22 cellular contexts compared by ENCODE assay signal in genomic region chr11:134976540-134976939, GRCh38.
"Had no signal": no experiment of that assay in that cellular context is flagged by ENCODE, and none has a peak within 500 bp of the region (broad histone marks: within the 10 kb centered on the region; RNA-seq: fewer than 3 reads in every experiment).

No MANE protein-coding gene starts in this region.

- ATAC-seq: esophagus mucosa; gastrocnemius medialis; heart right ventricle; lower lobe of right lung; psoas muscle; right lobe of liver; stimulated activated memory B cell treated with anti-CD40 and anti-IgM and Interleukin-4, amounts not matched to agents 10 μg/mL and 1 μg/mL and 100 μg/mL, for 72 hours had no signal

- H3K27me3 ChIP-seq: right lobe of liver had no signal

- H3K4me3 ChIP-seq: gastrocnemius medialis, heart right ventricle, left ventricle myocardium inferior, lower lobe of right lung, psoas muscle, right lobe of liver, spleen, thoracic aorta had no signal

- H3K4me1 ChIP-seq: gastrocnemius medialis, heart right ventricle, left ventricle myocardium inferior, lower lobe of right lung, psoas muscle, right lobe of liver, spleen had no signal

- H3K36me3 Mint-ChIP-seq: memory B cell; mesothelial cell of epicardium; naive B cell; stimulated activated memory B cell treated with anti-CD40 and anti-IgM and Interleukin-4, amounts not matched to agents 10 μg/mL and 1 μg/mL and 100 μg/mL, for 72 hours had no signal

- DNase-seq: effector memory CD4-positive, alpha-beta T cell; gastrocnemius medialis; heart right ventricle; left ventricle myocardium inferior; lower lobe of right lung; naive B cell; occipital lobe; psoas muscle; retina; right lobe of liver; spleen; stimulated activated CD4-positive, alpha-beta T cell treated with anti-CD3 and anti-CD28 coated beads, Interleukin-15, amount 100 ng/mL, for 24 hours; stimulated activated CD4-positive, alpha-beta T cell treated with anti-CD3 and anti-CD28 coated beads, Interleukin-1b, Interleukin-23, amount 100 ng/mL, for 48 hours; stimulated activated CD4-positive, alpha-beta T cell treated with anti-CD3 and anti-CD28 coated beads, Interleukin-4, amount 100 ng/mL, for 24 hours; trophoblast cell had no signal

- H3K27me3 Mint-ChIP-seq: stimulated activated memory B cell treated with anti-CD40 and anti-IgM and Interleukin-4, amounts not matched to agents 10 μg/mL and 1 μg/mL and 100 μg/mL, for 72 hours had no signal

- H3K9me3 Mint-ChIP-seq: memory B cell; mesothelial cell of epicardium; nephron; stimulated activated naive CD8-positive, alpha-beta T cell treated with anti-CD3 and anti-CD28 coated beads, Interleukin-15, Interleukin-2, amounts not matched to agents 100 ng/mL and 50 ng/mL, for 24 hours had no signal

- H3K9me3 ChIP-seq: gastrocnemius medialis, heart right ventricle, left ventricle myocardium inferior, lower lobe of right lung, psoas muscle, right lobe of liver, spleen, thoracic aorta had no signal

- H3K4me1 Mint-ChIP-seq: naive B cell; stimulated activated memory B cell treated with anti-CD40 and anti-IgM and Interleukin-4, amounts not matched to agents 10 μg/mL and 1 μg/mL and 100 μg/mL, for 72 hours had no signal

- H3K4me3 Mint-ChIP-seq: memory B cell; mesothelial cell of epicardium; naive B cell; nephron; stimulated activated memory B cell treated with anti-CD40 and anti-IgM and Interleukin-4, amounts not matched to agents 10 μg/mL and 1 μg/mL and 100 μg/mL, for 72 hours; stimulated activated naive CD8-positive, alpha-beta T cell treated with anti-CD3 and anti-CD28 coated beads, Interleukin-15, Interleukin-2, amounts not matched to agents 100 ng/mL and 50 ng/mL, for 24 hours had no signal

- H3K36me3 ChIP-seq: gastrocnemius medialis, heart right ventricle, left ventricle myocardium inferior, lower lobe of right lung, right lobe of liver, spleen, thoracic aorta had no signal

- H3K27ac ChIP-seq: gastrocnemius medialis, heart right ventricle, left ventricle myocardium inferior, lower lobe of right lung, psoas muscle, right lobe of liver, spleen, thoracic aorta had no signal

- H3K27ac Mint-ChIP-seq: memory B cell; mesothelial cell of epicardium; naive B cell; nephron; stimulated activated memory B cell treated with anti-CD40 and anti-IgM and Interleukin-4, amounts not matched to agents 10 μg/mL and 1 μg/mL and 100 μg/mL, for 72 hours; stimulated activated naive CD8-positive, alpha-beta T cell treated with anti-CD3 and anti-CD28 coated beads, Interleukin-15, Interleukin-2, amounts not matched to agents 100 ng/mL and 50 ng/mL, for 24 hours had no signal
